In genomic region chr3:170414202-170414663, GRCh38 we compare ENCODE assay signal across 8 cellular contexts. TPM values are rescaled to one million over a fixed set of nuclear protein-coding genes. Genes with fewer than 3 reads are reported as not detected.
A peak's percentile ranks its signal among the peaks of the same experiment; 100 is the strongest.
DNase-seq lines count a peak whose midpoint lies in the region; ATAC-seq and TF ChIP-seq lines count a peak whose summit lies in the region.

No MANE protein-coding gene starts in this region.

- POLR2A ChIA-PET in activated CD8-positive, alpha-beta T cell treated with anti-CD3 and anti-CD28 coated beads for 36 hours (lab: Charles Lee), result no interaction called here

- peaks cover 7% of the 10 kb centered on the region for H3K4me1 Mint-ChIP-seq in activated CD8-positive, alpha-beta T cell treated with anti-CD3 and anti-CD28 coated beads for 36 hours (ENCODE audit: low read depth)
- peaks cover 12% of the 10 kb centered on the region for H3K4me1 Mint-ChIP-seq in osteocyte (ENCODE audit: unreplicated experiment)

- peaks cover 22% of the 10 kb centered on the region for H3K27me3 Mint-ChIP-seq in activated CD8-positive, alpha-beta T cell treated with anti-CD3 and anti-CD28 coated beads for 36 hours
- H3K27me3 Mint-ChIP-seq in osteocyte (ENCODE audit: unreplicated experiment), result peaks cover 2% of the 10 kb centered on the region

- no peaks in the 10 kb centered on the region for H3K36me3 Mint-ChIP-seq in activated CD8-positive, alpha-beta T cell treated with anti-CD3 and anti-CD28 coated beads for 36 hours (ENCODE audit: low read depth)
- H3K36me3 Mint-ChIP-seq in osteocyte (ENCODE audit: unreplicated experiment), result peaks cover 3% of the 10 kb centered on the region

- ATAC-seq in HG03432 (IDR thresholded peaks at IDR 0.05; ENCODE audit: unreplicated experiment) (peak; percentile 70), HG03460 (IDR thresholded peaks at IDR 0.05; ENCODE audit: unreplicated experiment) (no peak)
- ATAC-seq in activated CD8-positive, alpha-beta T cell treated with anti-CD3 and anti-CD28 coated beads for 36 hours, result peak; percentile 77

- no peak overlapping the region for H3K27ac Mint-ChIP-seq in activated CD8-positive, alpha-beta T cell treated with anti-CD3 and anti-CD28 coated beads for 36 hours
- H3K27ac Mint-ChIP-seq in osteocyte (ENCODE audit: unreplicated experiment), result no peak overlapping the region

- CTCF ChIA-PET in activated CD8-positive, alpha-beta T cell treated with anti-CD3 and anti-CD28 coated beads for 36 hours (lab: Charles Lee), result interaction anchor here (0.6 to 9.9 kb wide), 92 partner anchors 8 to 630 kb away, joined by 3 to 144 read pairs (median 4); no protein-coding TSS in a partner anchor

- intact Hi-C loops in activated CD8-positive, alpha-beta T cell treated with anti-CD3 and anti-CD28 coated beads for 36 hours (cut with micrococcal nuclease), result loop anchor here (1.0 to 5.0 kb wide), 3 partner anchors 102 to 398 kb away; no protein-coding TSS in a partner anchor

- no peak overlapping the region for H3K4me3 Mint-ChIP-seq in activated CD8-positive, alpha-beta T cell treated with anti-CD3 and anti-CD28 coated beads for 36 hours
- H3K4me3 Mint-ChIP-seq in osteocyte (ENCODE audit: unreplicated experiment), result no peak overlapping the region

- peak; percentile 84 for TF ChIP-seq CTCF in activated CD8-positive, alpha-beta T cell treated with anti-CD3 and anti-CD28 coated beads for 36 hours (IDR thresholded peaks at IDR 0.05)
- TF ChIP-seq CTCF in foreskin fibroblast (IDR thresholded peaks at IDR 0.05; ENCODE audit: low read depth, low read length) (peak; percentile 96), osteocyte (IDR thresholded peaks at IDR 0.05) (peak; percentile 97)

- no peaks in the 10 kb centered on the region for H3K9me3 Mint-ChIP-seq in activated CD8-positive, alpha-beta T cell treated with anti-CD3 and anti-CD28 coated beads for 36 hours
- H3K9me3 Mint-ChIP-seq in osteocyte (ENCODE audit: unreplicated experiment), result no peaks in the 10 kb centered on the region

- no peak overlapping the region for H3K4me3 ChIP-seq in foreskin fibroblast (ENCODE audit: low read depth in 1 of 2, low read length in 2 of 2)

- DNase-seq in A172 (ENCODE audit: low spot score) (peak; percentile 89), GM03348 (ENCODE audit: low spot score) (peak; percentile 82), NCI-H526 (lab: John Stamatoyannopoulos, UW) (peak; percentile 44 to 77), foreskin fibroblast (peak; percentile 86 to 94), osteocyte (ENCODE audit: extremely low spot score, unreplicated experiment) (no peak)
- peak; percentile 43 for DNase-seq in activated CD8-positive, alpha-beta T cell treated with anti-CD3 and anti-CD28 coated beads for 36 hours

RNA-seq across cellular contexts. Expression of gene CLDN11, which starts 4.4 kb away (rescaled TPM):
- not detected in 2 replicates for total RNA-seq in A172 (2014; rRNA removed; shearing (Covaris generic))
- total RNA-seq in activated CD8-positive, alpha-beta T cell treated with anti-CD3 and anti-CD28 coated beads for 36 hours, result not detected
- total RNA-seq in osteocyte, result 10.8 and 13.8 TPM in 2 replicates

RNA-seq across cellular contexts. Expression of gene SKIL, which starts 56.7 kb away (rescaled TPM):
- 51.3 and 56.8 TPM in 2 replicates for total RNA-seq in A172 (2014; rRNA removed; shearing (Covaris generic))
- total RNA-seq in activated CD8-positive, alpha-beta T cell treated with anti-CD3 and anti-CD28 coated beads for 36 hours, result 10 to 100 TPM; 13.2 to 14.2 TPM
- 74.4 and 83.0 TPM in 2 replicates for total RNA-seq in osteocyte

Comparison
In these comparisons a context has a peak if more than half of its experiments do, and no peak if none do; other contexts are left out.
1. RNA of gene CLDN11, which starts 4.4 kb away (total RNA-seq): 10.8 to 13.8 TPM in osteocyte; not detected in A172 and not detected in activated CD8-positive, alpha-beta T cell treated with anti-CD3 and anti-CD28 coated beads for 36 hours; every median in the first group is over 10 times any median in the second.
2. Peak in every context shown above with its lines, with median percentiles within 50 percentile points of each other: CTCF ChIP-seq.